ENCODE assay signal across 8 cellular contexts in the genomic region with DNA sequence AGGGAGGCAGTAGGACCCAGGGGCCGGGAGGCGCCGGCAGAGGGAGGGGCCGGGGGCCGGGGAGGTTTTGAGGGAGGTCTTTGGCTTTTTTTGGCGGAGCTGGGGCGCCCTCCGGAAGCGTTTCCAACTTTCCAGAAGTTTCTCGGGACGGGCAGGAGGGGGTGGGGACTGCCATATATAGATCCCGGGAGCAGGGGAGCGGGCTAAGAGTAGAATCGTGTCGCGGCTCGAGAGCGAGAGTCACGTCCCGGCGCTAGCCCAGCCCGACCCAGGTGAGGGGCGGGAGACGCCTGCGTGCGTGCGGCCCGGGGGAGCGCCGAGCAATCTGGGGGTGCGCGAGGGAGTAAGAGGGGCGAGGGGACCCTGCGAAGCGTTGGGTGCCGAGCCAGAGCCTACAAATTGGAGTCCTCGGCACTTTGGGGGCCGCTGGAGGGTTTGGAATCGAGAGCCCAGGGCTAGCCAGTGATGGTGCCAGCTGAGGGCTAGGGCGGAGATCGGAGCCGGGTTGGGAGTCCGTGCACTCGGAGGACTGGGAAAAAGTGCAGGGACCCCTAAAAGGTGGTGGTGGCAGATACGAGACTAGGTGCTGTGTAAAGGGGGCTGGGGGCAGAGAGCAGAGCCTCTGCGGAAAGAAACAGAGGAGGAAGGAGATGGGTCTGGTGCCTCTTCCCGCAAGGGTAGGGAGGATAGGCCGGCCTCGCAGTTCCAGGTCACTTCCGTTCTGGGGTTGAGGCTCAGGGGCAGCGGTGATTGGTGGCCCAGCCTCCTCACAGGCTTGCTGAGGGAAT.
DNase-seq lines count a peak whose midpoint lies in the region; ATAC-seq lines count a peak whose summit lies in the region.

A gene (plus strand): TSS at position 206 of the 788 bp plus-strand sequence. CDS start 4,097 bp downstream, outside the sequence.

- peak within 1 kb of the TSS; percentile 85 for H3K9ac ChIP-seq in rectal smooth muscle tissue (ENCODE audit: low read length)

- peak; percentile 54 for DNase-seq in NCI-H128 (lab: John Stamatoyannopoulos, UW; ENCODE audit: unreplicated experiment)
- peak; percentile 44 for DNase-seq in T-helper 9 cell
- peak; percentile 93 for DNase-seq in astrocyte of the hippocampus (ENCODE audit: low read depth, low spot score)
- peak; percentile 94 for DNase-seq in hepatic stellate cell (ENCODE audit: low spot score)

- peaks cover 56% of the 10 kb centered on the region for H3K4me1 ChIP-seq in rectal smooth muscle tissue (ENCODE audit: control insufficient read depth, insufficient read depth, low read length)

- H3K27ac ChIP-seq in rectal smooth muscle tissue (ENCODE audit: low read depth, low read length) = peak within 1 kb of the TSS; percentile 100

- H3K36me3 ChIP-seq in rectal smooth muscle tissue (ENCODE audit: control insufficient read depth, insufficient read depth, low read length) = peaks cover 3% of the 10 kb centered on the region

- ATAC-seq in HG02610 (IDR thresholded peaks at IDR 0.05; ENCODE audit: unreplicated experiment) (peak; percentile 78), GM18873 (IDR thresholded peaks at IDR 0.05; ENCODE audit: low FRiP score, unreplicated experiment) (no peak)

- no peaks in the 10 kb centered on the region for H3K27me3 ChIP-seq in rectal smooth muscle tissue (ENCODE audit: control insufficient read depth, insufficient read depth, low read length)

- H3K4me3 ChIP-seq in GM08714 (ENCODE audit: low read length) (peak within 1 kb of the TSS; percentile 83), rectal smooth muscle tissue (ENCODE audit: low read length) (peak within 1 kb of the TSS; percentile 71)

Comparison
In these comparisons a context has a peak if more than half of its experiments do, and no peak if none do; other contexts are left out.
1. DNase-seq: peak in every context shown above with its lines; median percentile 94 in hepatic stellate cell; 93 in astrocyte of the hippocampus; 54 in NCI-H128; 44 in T-helper 9 cell.